Comparison of ENCODE assay signal across 11 cellular contexts in genomic region chr10:4947039-4947634, GRCh38. TPM values are rescaled to one million over a fixed set of nuclear protein-coding genes. Genes with fewer than 3 reads are reported as not detected.
DNase-seq lines count a peak whose midpoint lies in the region; ATAC-seq and TF ChIP-seq lines count a peak whose summit lies in the region.
"Had no signal": no experiment of that assay in that cellular context is flagged by ENCODE, and none has a peak within 500 bp of the region (broad histone marks: within the 10 kb centered on the region; RNA-seq: fewer than 3 reads in every experiment).

No MANE protein-coding gene starts in this region.

- no peaks in the 10 kb centered on the region for H3K79me2 ChIP-seq in HCT116 (ENCODE audit: insufficient read depth, low read length)

- H3K9ac ChIP-seq in HCT116 (ENCODE audit: low read length) (no peak overlapping the region), liver (ENCODE audit: low read depth in 1 of 2, low read length in 2 of 2) (peak overlapping the region; percentile 67 to 93)

- intact Hi-C loops in HCT116 (cut with micrococcal nuclease): no loop called here
- intact Hi-C loops in thyroid gland (cut with DNase I): no loop called here
- intact Hi-C loops in dorsolateral prefrontal cortex (cut with DNase I): no loop called here

- TF ChIP-seq CTCF in HCT116 (IDR thresholded peaks at IDR 0.05 in 2 of 3, conservative IDR thresholded peaks at IDR 0.05 in 1 of 3; ENCODE audit: borderline replicate concordance in 1 of 3, insufficient read depth in 1 of 3, low read depth in 2 of 3, low read length in 2 of 3) (no peak), liver (IDR thresholded peaks at IDR 0.05; ENCODE audit: low read depth, low read length, missing input control) (no peak), thyroid gland (IDR thresholded peaks at IDR 0.05) (peak in 1 of 6 experiments; percentile 11), dorsolateral prefrontal cortex (IDR thresholded peaks at IDR 0.05 in 54 of 56, conservative IDR thresholded peaks at IDR 0.05 in 2 of 56; ENCODE audit: low read depth in 1 of 56, partially characterized antibody in 56 of 56) (no peak)

- TF ChIP-seq POLR2A in HCT116 (IDR thresholded peaks at IDR 0.05; ENCODE audit: borderline replicate concordance, extremely low read depth, insufficient read depth, insufficient read length): no peak
- TF ChIP-seq POLR2A in thyroid gland (IDR thresholded peaks at IDR 0.05): no peak

- H3K4me2 ChIP-seq in HCT116 (ENCODE audit: low read length): peak overlapping the region; percentile 18; the same call in 1 of the 2 replicates

- H2AFZ ChIP-seq in HCT116 (ENCODE audit: low read depth, low read length, poor library complexity, severe bottlenecking): no peak overlapping the region

- no peaks in the 10 kb centered on the region for H4K20me1 ChIP-seq in HCT116 (ENCODE audit: insufficient read depth)

- H3K4me1 ChIP-seq in HCT116 (ENCODE audit: control insufficient read depth in 1 of 2, insufficient read depth in 2 of 2, low read length in 2 of 2) (peaks cover 0 to 19% of the 10 kb centered on the region in 2 experiments; a peak in 2 of 4 replicates), liver (ENCODE audit: control insufficient read depth in 4 of 4, insufficient read depth in 4 of 4, low read length in 3 of 4) (peaks cover 9 to 42% (median 23%) of the 10 kb centered on the region in 4 donors), thyroid gland (peaks cover 71 to 75% of the 10 kb centered on the region in 2 donors)

- H3K27ac ChIP-seq in HCT116 (ENCODE audit: low read depth, low read length) (no peak overlapping the region), cingulate gyrus (ENCODE audit: low read depth, low read length) (peak overlapping the region; percentile 32), liver (ENCODE audit: low read depth in 1 of 2, low read length in 2 of 2) (peak overlapping the region; percentile 94 to 99), thyroid gland (peak overlapping the region; percentile 77 to 98 (median 87)), dorsolateral prefrontal cortex (peak overlapping the region in 28 of 59 donors; percentile 4 to 81 (median 50))

- TF ChIP-seq RAD21 in HCT116 (IDR thresholded peaks at IDR 0.05; ENCODE audit: low read depth) (no peak), liver (IDR thresholded peaks at IDR 0.05) (peak in 1 of 2 donors; percentile 62)

- RAD21 ChIA-PET in HCT116 (lab: Charles Lee; ENCODE audit: low non-redundant PET in 1 of 2, low total read pairs in 2 of 2, uncharacterized antibody in 2 of 2, unreplicated experiment in 2 of 2): no interaction called here

- no peaks in the 10 kb centered on the region for H3K36me3 ChIP-seq in HCT116 (ENCODE audit: control insufficient read depth in 1 of 2, insufficient read depth in 2 of 2, low read length in 2 of 2)
- H3K36me3 ChIP-seq in liver (ENCODE audit: control insufficient read depth in 4 of 4, insufficient read depth in 3 of 4, low read depth in 1 of 4, low read length in 3 of 4): no peaks in the 10 kb centered on the region
- no peaks in the 10 kb centered on the region for H3K36me3 ChIP-seq in thyroid gland
- H3K36me3 ChIP-seq: SJSA1 had no signal

- BruUV-seq in HCT116 (replicated peaks; lab: Mats Ljungman, UMichigan): no TSS peak

- H3K4me3 ChIP-seq in HCT116 (replicated peaks in 1 of 2; ENCODE audit: low read depth in 1 of 2, low read length in 2 of 2) (no peak overlapping the region), liver (ENCODE audit: low read depth in 1 of 3, low read length in 3 of 3) (no peak overlapping the region), thyroid gland (replicated peaks in 1 of 3) (no peak overlapping the region), dorsolateral prefrontal cortex (no peak overlapping the region)
- H3K4me3 ChIP-seq: SJSA1 had no signal

- H3K9me2 ChIP-seq in HCT116 (ENCODE audit: insufficient read depth): no peaks in the 10 kb centered on the region; the same call in 1 of the 2 replicates

- H3K9me3 ChIP-seq in HCT116 (ENCODE audit: control insufficient read depth in 1 of 2, insufficient read depth in 1 of 2, low read depth in 1 of 2, low read length in 2 of 2) (no peaks in the 10 kb centered on the region), liver (ENCODE audit: control insufficient read depth in 4 of 4, low read length in 3 of 4) (no peaks in the 10 kb centered on the region), thyroid gland (no peaks in the 10 kb centered on the region)
- H3K9me3 ChIP-seq: SJSA1 had no signal

- no peak for ATAC-seq in HCT116
- ATAC-seq in HG03175 (IDR thresholded peaks at IDR 0.05; ENCODE audit: unreplicated experiment): no peak
- ATAC-seq in GM19467 (IDR thresholded peaks at IDR 0.05; ENCODE audit: unreplicated experiment): no peak

- CTCF ChIA-PET in HCT116 (lab: Charles Lee): no interaction called here

- POLR2A ChIA-PET in HCT116 (lab: Charles Lee): no interaction called here

- DNase-seq in HCT116 (ENCODE audit: low read depth, low spot score): no peak
- no peak for DNase-seq in thyroid gland
- DNase-seq in NCI-H446 (lab: John Stamatoyannopoulos, UW): no peak
- no peak for DNase-seq in dorsolateral prefrontal cortex
- DNase-seq: activated CD4-positive, CD25-positive, alpha-beta regulatory T cell treated with anti-CD3 and anti-CD28 coated beads, Interleukin-2, amount 50 U/mL, for 72 hours; NCI-H526 treated with DMSO at 0.1 percent for 48 hours had no signal

- no peaks in the 10 kb centered on the region for H3K27me3 ChIP-seq in HCT116 (ENCODE audit: insufficient read depth, low read length)
- H3K27me3 ChIP-seq in liver (ENCODE audit: control insufficient read depth in 4 of 4, insufficient read depth in 4 of 4, low read length in 3 of 4): no peaks in the 10 kb centered on the region
- H3K27me3 ChIP-seq in thyroid gland: no peaks in the 10 kb centered on the region
- no peaks in the 10 kb centered on the region for H3K27me3 ChIP-seq in dorsolateral prefrontal cortex
- H3K27me3 ChIP-seq: SJSA1 had no signal

TF ChIP-seq in HCT116, 20 proteins besides CTCF, POLR2A, EP300 and RAD21:
- no peak for TF ChIP-seq CBX3 (IDR thresholded peaks at IDR 0.05; ENCODE audit: low read depth)
TF ChIP-seq in HCT116: peak in this region for 0.

TF ChIP-seq in liver, 16 proteins besides CTCF, POLR2A, EP300 and RAD21 (continues in another document):
- TF ChIP-seq EGR1 (IDR thresholded peaks at IDR 0.05; ENCODE audit: low read depth in 2 of 2) (peak in 1 of 2 donors; percentile 80), FOXA2 (IDR thresholded peaks at IDR 0.05) (peak; percentile 64), ATF3 (IDR thresholded peaks at IDR 0.05) (no peak), FOXA1 (IDR thresholded peaks at IDR 0.05) (peak; percentile 40), SP1 (IDR thresholded peaks at IDR 0.05) (peak; percentile 53), HNF4A (conservative IDR thresholded peaks at IDR 0.05) (peak in 1 of 2 donors; percentile 59), TAF1 (conservative IDR thresholded peaks at IDR 0.05) (no peak), HNF4G (IDR thresholded peaks at IDR 0.05) (peak; percentile 12), JUND (IDR thresholded peaks at IDR 0.05) (peak in 1 of 2 donors; percentile 52), ZBTB33 (IDR thresholded peaks at IDR 0.05) (peak; percentile 44), YY1 (IDR thresholded peaks at IDR 0.05) (peak; percentile 37), GABPA (IDR thresholded peaks at IDR 0.05 in 1 of 2, conservative IDR thresholded peaks at IDR 0.05 in 1 of 2) (no peak), NR2F2 (IDR thresholded peaks at IDR 0.05) (no peak), RXRA (IDR thresholded peaks at IDR 0.05) (peak in 1 of 2 donors; percentile 72), MAX (IDR thresholded peaks at IDR 0.05) (peak; percentile 52)

RNA-seq across cellular contexts. Expression of gene AKR1C1, which starts 16.1 kb away (rescaled TPM):
- total RNA-seq in HCT116 (2021; ENCODE audit: unreplicated experiment) (2.1 TPM), liver (100 to 1,000 TPM; 128 to 131 TPM), thyroid gland (100 to 1,000 TPM in 3 of 4 donors, 10 to 100 TPM in 1; 73.8 to 132 (median 121) TPM), dorsolateral prefrontal cortex (10 to 100 TPM in 112 of 120 experiments, 1 to 10 TPM in 8; 5.4 to 36.3 (median 17.3) TPM)
- 0.87 and 0.92 TPM in 2 replicates for polyA plus RNA-seq in HCT116 (2012)
- 100 to 1,000 TPM; 159 to 540 TPM for polyA plus RNA-seq in liver

RNA-seq across cellular contexts. Expression of gene AKR1C2, which starts 56.5 kb away (rescaled TPM):
- total RNA-seq in HCT116 (2021; ENCODE audit: unreplicated experiment) (0.25 TPM), liver (100 to 1,000 TPM in 1 of 2 donors, 10 to 100 TPM in 1; 63.8 to 129 TPM), thyroid gland (10 to 100 TPM; 48.2 to 59.9 (median 53.9) TPM), dorsolateral prefrontal cortex (10 to 100 TPM in 76 of 120 experiments, 1 to 10 TPM in 44; 3.1 to 44.6 (median 12.0) TPM)
- 0.16 and 0.55 TPM in 2 replicates for polyA plus RNA-seq in HCT116 (2012)
- 100 to 1,000 TPM; 195 to 699 TPM for polyA plus RNA-seq in liver
